In the genomic region with DNA sequence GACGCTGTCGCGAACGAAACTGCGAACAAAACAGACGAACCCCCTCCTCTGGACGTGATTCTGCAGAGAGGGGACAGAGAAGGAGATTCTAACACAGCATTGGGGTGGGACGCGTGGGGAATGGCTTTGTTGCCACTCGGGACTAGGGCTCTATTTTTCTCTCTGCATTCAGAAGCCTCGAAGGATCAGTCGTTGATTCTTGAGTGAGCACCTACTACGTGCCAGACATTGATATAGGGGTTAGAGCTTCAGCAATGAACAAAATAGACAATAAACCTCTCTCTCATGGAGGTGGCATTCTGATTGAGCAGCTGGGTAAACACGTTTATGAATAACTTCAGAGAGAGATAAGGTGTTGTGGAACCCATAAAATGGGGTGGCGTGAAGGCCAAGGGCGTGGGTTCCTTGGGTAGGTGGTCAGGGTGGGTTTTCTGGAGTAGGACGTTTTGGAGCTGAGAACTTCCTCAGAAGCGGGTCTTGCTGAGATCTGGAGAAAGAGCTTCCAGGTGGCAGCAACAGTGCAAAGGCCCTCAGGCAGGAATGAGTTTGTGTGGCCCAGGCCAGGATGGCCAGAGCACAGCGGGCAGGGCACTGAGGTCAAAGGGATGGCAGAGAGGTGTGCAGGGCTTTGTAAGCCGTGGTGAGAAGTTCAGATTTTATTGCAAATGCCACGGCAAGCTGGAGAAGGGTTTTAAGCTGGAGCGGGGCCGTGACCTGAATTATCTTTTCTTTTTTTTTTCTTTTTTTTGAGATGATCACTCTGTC, we compare ENCODE assay signal across 8 cellular contexts. TPM values are rescaled to one million over a fixed set of nuclear protein-coding genes. Genes with fewer than 3 reads are reported as not detected.
DNase-seq lines count a peak whose midpoint lies in the region; ATAC-seq and TF ChIP-seq lines count a peak whose summit lies in the region.

No MANE protein-coding gene starts in this region.

- no peak for TF ChIP-seq EP300 in gastroesophageal sphincter (IDR thresholded peaks at IDR 0.05)

- H4K8ac ChIP-seq in trophoblast cell (ENCODE audit: low read depth, low read length) = peak overlapping the region; percentile 96

- H3K27me3 ChIP-seq in gastroesophageal sphincter (no peaks in the 10 kb centered on the region), trophoblast cell (ENCODE audit: insufficient read depth, low read length) (no peaks in the 10 kb centered on the region)
- peaks cover 14% of the 10 kb centered on the region for H3K27me3 ChIP-seq in effector memory CD4-positive, alpha-beta T cell (replicated peaks; ENCODE audit: control insufficient read depth, insufficient read depth, low read length, poor library complexity, severe bottlenecking)

- peak overlapping the region; percentile 85 for H3K14ac ChIP-seq in trophoblast cell (ENCODE audit: low read length)

- H2BK12ac ChIP-seq in trophoblast cell (ENCODE audit: low read length) = no peak overlapping the region

- peak overlapping the region; percentile 90 for H3K18ac ChIP-seq in trophoblast cell (ENCODE audit: low read length)

- H3K4me1 Mint-ChIP-seq in CD14-positive monocyte = peaks cover 13% of the 10 kb centered on the region
- H3K4me1 Mint-ChIP-seq in T-cell = peaks cover 13 to 16% (median 13%) of the 10 kb centered on the region in 3 donors

- peak overlapping the region; percentile 58 to 73 for H3K4me3 ChIP-seq in gastroesophageal sphincter
- peak overlapping the region; percentile 80 for H3K4me3 ChIP-seq in trophoblast cell (ENCODE audit: low read depth, low read length)
- no peak overlapping the region for H3K4me3 ChIP-seq in effector memory CD4-positive, alpha-beta T cell (ENCODE audit: insufficient read depth, low read depth, low read length, poor library complexity, severe bottlenecking)

- H3K4me2 ChIP-seq in trophoblast cell (ENCODE audit: low read length) = peak overlapping the region; percentile 93

- no peak overlapping the region for H3K23ac ChIP-seq in trophoblast cell (ENCODE audit: low read length)

- WGBS in gastroesophageal sphincter (ENCODE audit: low coverage in 1 of 2), 2 donors = 35 to 40% methylated on average over 6 to 12 of the region's 23 CpGs
- WGBS in trophoblast cell (ENCODE audit: extremely low coverage, insufficient coverage, insufficient read length) = no CpG with 5 or more reads among the region's 23 CpGs

- H3K9ac ChIP-seq in trophoblast cell (ENCODE audit: low read length) = peak overlapping the region; percentile 82

- no peak overlapping the region for H2BK5ac ChIP-seq in trophoblast cell (ENCODE audit: low read depth, low read length, poor library complexity)

- H3K4ac ChIP-seq in trophoblast cell (ENCODE audit: low read depth, low read length) = peak overlapping the region; percentile 63

- H3K9me3 ChIP-seq in gastroesophageal sphincter (no peaks in the 10 kb centered on the region), trophoblast cell (ENCODE audit: insufficient read depth, low read depth, low read length) (no peaks in the 10 kb centered on the region)
- H3K9me3 ChIP-seq in effector memory CD4-positive, alpha-beta T cell (ENCODE audit: control insufficient read depth, low read length) = no peaks in the 10 kb centered on the region

- H3K9me3 Mint-ChIP-seq in CD14-positive monocyte = peaks cover 3 to 22% (median 6%) of the 10 kb centered on the region in 7 donors
- H3K9me3 Mint-ChIP-seq in T-cell = peaks cover 0 to 10% (median 8%) of the 10 kb centered on the region in 3 donors

- no peak for TF ChIP-seq POLR2A in gastroesophageal sphincter (IDR thresholded peaks at IDR 0.05)

- peak overlapping the region; percentile 39 for H2BK120ac ChIP-seq in trophoblast cell (ENCODE audit: insufficient read depth, low read length, poor library complexity)

- POLR2A ChIA-PET in T-cell (lab: Charles Lee) = no interaction called here

- H3K27me3 Mint-ChIP-seq in CD14-positive monocyte (ENCODE audit: low read depth in 3 of 3) (peaks cover 25 to 33% (median 28%) of the 10 kb centered on the region in 3 donors), T-cell (peaks cover 63 to 80% of the 10 kb centered on the region in 2 donors)

- no peak for DNase-seq in CD14-positive monocyte (ENCODE audit: low spot score)
- DNase-seq in T-cell = no peak
- peak in 1 of 2 donors; percentile 37 for DNase-seq in trophoblast cell
- no peak for DNase-seq in effector memory CD4-positive, alpha-beta T cell
- no peak for DNase-seq in caudate nucleus (lab: John Stamatoyannopoulos, UW)

- H3K36me3 ChIP-seq in gastroesophageal sphincter = no peaks in the 10 kb centered on the region
- H3K36me3 ChIP-seq in trophoblast cell (ENCODE audit: control insufficient read depth in 1 of 2, insufficient read depth in 2 of 2, low read length in 2 of 2) = no peaks in the 10 kb centered on the region
- H3K36me3 ChIP-seq in effector memory CD4-positive, alpha-beta T cell (ENCODE audit: control insufficient read depth, insufficient read depth, low read length) = no peaks in the 10 kb centered on the region

- ATAC-seq in T-cell (replicated peaks in 1 of 4) = no peak
- ATAC-seq in gastroesophageal sphincter = no peak
- no peak for ATAC-seq in HG03565 (IDR thresholded peaks at IDR 0.05; ENCODE audit: unreplicated experiment)
- no peak for ATAC-seq in GM21786 (IDR thresholded peaks at IDR 0.05; ENCODE audit: unreplicated experiment)

- peak overlapping the region; percentile 90 for H2AFZ ChIP-seq in trophoblast cell (ENCODE audit: insufficient read depth, low read length, poor library complexity)

- H3K79me2 ChIP-seq in trophoblast cell (ENCODE audit: control insufficient read depth, insufficient read depth, low read length, poor library complexity) = peaks cover 9% of the 10 kb centered on the region

- peaks cover 12% of the 10 kb centered on the region for H3K79me1 ChIP-seq in trophoblast cell (ENCODE audit: low read length)

- peaks cover 0 to 55% (median 4%) of the 10 kb centered on the region in 3 donors for H3K4me1 ChIP-seq in gastroesophageal sphincter
- H3K4me1 ChIP-seq in trophoblast cell (ENCODE audit: control insufficient read depth in 1 of 2, insufficient read depth in 2 of 2, low read length in 2 of 2) = peaks cover 10 to 11% of the 10 kb centered on the region in 2 experiments
- H3K4me1 ChIP-seq in effector memory CD4-positive, alpha-beta T cell (ENCODE audit: control insufficient read depth, insufficient read depth, low read length, poor library complexity, severe bottlenecking) = peaks cover 6% of the 10 kb centered on the region

- peak overlapping the region; percentile 77 to 90 for H3K4me3 Mint-ChIP-seq in CD14-positive monocyte
- peak overlapping the region; percentile 57 to 80 (median 64) for H3K4me3 Mint-ChIP-seq in T-cell

- intact Hi-C loops in CD14-positive monocyte (cut with micrococcal nuclease) = no loop called here

- peak overlapping the region; percentile 94 for H4K12ac ChIP-seq in trophoblast cell (ENCODE audit: low read depth, low read length)

- H4K91ac ChIP-seq in trophoblast cell (ENCODE audit: low read depth, low read length) = peak overlapping the region; percentile 90

- H3K27ac Mint-ChIP-seq in CD14-positive monocyte (peak overlapping the region in 1 of 7 donors; percentile 12), T-cell (peak overlapping the region in 1 of 2 donors; percentile 5)

- no peak for TF ChIP-seq CTCF in CD14-positive monocyte (IDR thresholded peaks at IDR 0.05)
- no peak for TF ChIP-seq CTCF in gastroesophageal sphincter (IDR thresholded peaks at IDR 0.05)

- H3K27ac ChIP-seq in gastroesophageal sphincter (peak overlapping the region; percentile 6 to 86 (median 82)), trophoblast cell (ENCODE audit: low read depth, low read length) (no peak overlapping the region), caudate nucleus (ENCODE audit: low read depth, low read length) (no peak overlapping the region)
- H3K27ac ChIP-seq in effector memory CD4-positive, alpha-beta T cell (ENCODE audit: insufficient read depth, low read length, poor library complexity, severe bottlenecking) = no peak overlapping the region

- CTCF ChIA-PET in T-cell (lab: Charles Lee) = no interaction called here

- peak overlapping the region; percentile 40 for H2AK5ac ChIP-seq in trophoblast cell (ENCODE audit: low read length)

- H3K36me3 Mint-ChIP-seq in CD14-positive monocyte (peaks cover 0 to 3% of the 10 kb centered on the region in 2 donors), T-cell (no peaks in the 10 kb centered on the region)

RNA-seq across cellular contexts. Expression of a gene that starts 0.9 kb away (rescaled TPM):
- polyA plus RNA-seq in CD14-positive monocyte = not detected
- total RNA-seq in T-cell (under 1 TPM in 3 of 5 donors, not detected in 2; 0.07 to 0.54 (median 0.09) TPM), gastroesophageal sphincter (10 to 100 TPM in 3 of 4 donors, 1 to 10 TPM in 1; 10.0 to 20.1 (median 11.5) TPM)
- 10.2 TPM in 2 replicates for polyA plus RNA-seq in trophoblast cell (2013)

RNA-seq across cellular contexts. Expression of a gene that starts 21.1 kb away (rescaled TPM):
- polyA plus RNA-seq in CD14-positive monocyte = 10 to 100 TPM in 1 of 2 donors, 1 to 10 TPM in 1; 9.5 to 10.9 TPM
- 10 to 100 TPM in 3 of 5 donors, 1 to 10 TPM in 2; 5.8 to 23.2 (median 21.9) TPM for total RNA-seq in T-cell
- total RNA-seq in gastroesophageal sphincter = 10 to 100 TPM; 14.6 to 21.3 (median 18.7) TPM
- polyA plus RNA-seq in trophoblast cell (2013) = 11.1 and 11.8 TPM in 2 replicates

RNA-seq across cellular contexts. Expression of a gene that starts 59.1 kb away (rescaled TPM):
- polyA plus RNA-seq in CD14-positive monocyte = not detected
- under 1 TPM in 4 of 5 donors, not detected in 1; 0.16 to 0.49 (median 0.33) TPM for total RNA-seq in T-cell
- 1 to 10 TPM in 1 of 4 donors, under 1 TPM in 3; 0.62 to 1.6 (median 0.80) TPM for total RNA-seq in gastroesophageal sphincter
- 2.9 and 3.4 TPM in 2 replicates for polyA plus RNA-seq in trophoblast cell (2013)

Comparison
In these comparisons a context has a peak if more than half of its experiments do, and no peak if none do; other contexts are left out.
1. H3K27ac ChIP-seq: peak in gastroesophageal sphincter (4 of 4); none in trophoblast cell (single experiment), effector memory CD4-positive, alpha-beta T cell (single experiment) and caudate nucleus (single experiment).
2. RNA of a gene that starts 0.9 kb away (total RNA-seq): 10.0 to 20.1 TPM in gastroesophageal sphincter; 0.07 to 0.54 TPM in T-cell; every median in the first group is over 4 times any median in the second.